In genomic region chr10:121236621-121237020, GRCh38 we compare ENCODE assay signal across 22 cellular contexts.
"Had no signal": no experiment of that assay in that cellular context is flagged by ENCODE, and none has a peak within 500 bp of the region (broad histone marks: within the 10 kb centered on the region; RNA-seq: fewer than 3 reads in every experiment).

No MANE protein-coding gene starts in this region.

- ATAC-seq: gastroesophageal sphincter, left lobe of liver, mucosa of descending colon, pancreas, right cardiac atrium, upper lobe of right lung had no signal

- H3K9me3 ChIP-seq: pancreas, tibial artery, upper lobe of right lung, vagina had no signal

- H3K27me3 ChIP-seq: esophagus muscularis mucosa, gastroesophageal sphincter, pancreas, tibial artery, upper lobe of right lung, vagina had no signal

- H3K36me3 ChIP-seq: esophagus muscularis mucosa, gastroesophageal sphincter, pancreas, tibial artery, upper lobe of right lung, vagina had no signal

- H3K27ac Mint-ChIP-seq: nephron, progenitor cell of endocrine pancreas had no signal

- DNase-seq: cortex of kidney; dorsolateral prefrontal cortex; effector memory CD4-positive, alpha-beta T cell; glutamatergic neuron; islet precursor cell; mammary epithelial cell; occipital lobe; pancreas; right cardiac atrium; stimulated activated CD4-positive, alpha-beta T cell treated with anti-CD3 and anti-CD28 coated beads, Interleukin-2, amount 100 ng/mL, for 48 hours; stimulated activated naive CD4-positive, alpha-beta T cell treated with Interleukin-2 at 50 U/mL for 16 hours; tibial artery; upper lobe of right lung had no signal

- H3K27ac ChIP-seq: dorsolateral prefrontal cortex, epithelial cell of prostate, esophagus muscularis mucosa, gastroesophageal sphincter, pancreas, tibial artery, upper lobe of right lung, vagina had no signal

- H3K4me3 Mint-ChIP-seq: nephron had no signal

- H3K27me3 Mint-ChIP-seq: progenitor cell of endocrine pancreas had no signal

- H3K4me3 ChIP-seq: dorsolateral prefrontal cortex, esophagus muscularis mucosa, gastroesophageal sphincter, mucosa of descending colon, pancreas, smooth muscle cell, tibial artery, upper lobe of right lung, vagina had no signal

- H3K4me2 ChIP-seq: smooth muscle cell had no signal

- H3K4me1 ChIP-seq: esophagus muscularis mucosa, gastroesophageal sphincter, pancreas, tibial artery, upper lobe of right lung, vagina had no signal
